Comparison of ENCODE assay signal across 13 cellular contexts in the genomic region with DNA sequence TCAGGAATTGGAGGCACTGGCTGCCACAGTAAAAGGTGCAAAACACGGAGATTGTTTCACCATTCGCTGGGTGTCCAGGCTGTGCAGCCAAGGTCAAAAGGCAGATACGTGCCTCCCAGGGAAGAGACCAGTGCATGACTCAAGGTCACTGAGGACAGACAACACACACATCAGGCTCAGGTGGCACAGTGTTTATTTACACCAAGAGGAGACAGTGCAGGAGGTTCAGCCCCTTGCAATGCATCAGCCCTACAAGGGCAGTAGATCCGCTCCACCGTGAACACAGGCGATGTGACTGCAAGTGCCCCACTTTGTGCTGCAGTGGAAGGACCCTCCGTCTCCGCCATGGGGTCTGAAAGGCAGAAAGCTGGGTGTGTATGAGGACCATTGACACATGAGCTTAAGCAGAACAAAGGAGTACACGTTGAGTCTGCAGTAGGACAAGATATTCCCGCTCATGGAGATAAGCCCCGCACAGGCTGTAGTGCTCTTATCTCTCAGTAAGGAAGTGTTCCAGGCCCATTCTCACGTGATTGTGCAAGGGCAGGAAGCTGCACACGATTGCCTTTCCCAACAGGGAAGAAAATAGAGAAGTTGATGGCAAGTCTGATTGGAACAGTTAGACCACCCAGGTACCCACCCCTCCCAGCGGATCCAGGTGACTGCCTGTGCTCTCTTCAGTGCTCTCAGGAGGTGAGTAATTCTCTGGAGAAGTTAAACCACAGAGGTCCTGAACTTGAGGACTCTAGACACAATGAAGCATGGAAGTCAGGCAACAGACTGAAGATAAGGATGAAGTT. TPM values are rescaled to one million over a fixed set of nuclear protein-coding genes. Genes with fewer than 3 reads are reported as not detected.
DNase-seq lines count a peak whose midpoint lies in the region; ATAC-seq and TF ChIP-seq lines count a peak whose summit lies in the region.
"Had no signal": no experiment of that assay in that cellular context is flagged by ENCODE, and none has a peak within 500 bp of the region (broad histone marks: within the 10 kb centered on the region; RNA-seq: fewer than 3 reads in every experiment).

No MANE protein-coding gene starts in this region.

- H3K4me1 ChIP-seq in smooth muscle cell (ENCODE audit: low read depth): no peaks in the 10 kb centered on the region

- ATAC-seq in HG03108 (IDR thresholded peaks at IDR 0.05; ENCODE audit: unreplicated experiment): no peak
- ATAC-seq in HG02981 (IDR thresholded peaks at IDR 0.05; ENCODE audit: unreplicated experiment): no peak
- ATAC-seq: activated CD4-positive, CD25-positive, alpha-beta regulatory T cell treated with anti-CD3 and anti-CD28 coated beads, Interleukin-2, amount 50 U/mL, for 24 hours; naive thymus-derived CD8-positive, alpha-beta T cell had no signal

- CTCF ChIA-PET in RWPE1 (lab: Yijun Ruan, JAX): no interaction called here

- H3K9me3 Mint-ChIP-seq in HFFc6: no peaks in the 10 kb centered on the region
- H3K9me3 Mint-ChIP-seq: stimulated activated naive B cell treated with anti-CD40 and anti-IgM and Interleukin-4, amounts not matched to agents 10 μg/mL and 1 μg/mL and 100 μg/mL, for 72 hours had no signal

- no peaks in the 10 kb centered on the region for H4K20me1 ChIP-seq in smooth muscle cell (ENCODE audit: low read depth)

- H3K9me3 ChIP-seq in smooth muscle cell (replicated peaks; ENCODE audit: low read depth): no peaks in the 10 kb centered on the region

- H3K79me2 ChIP-seq in smooth muscle cell (ENCODE audit: low read depth): no peaks in the 10 kb centered on the region

- no peak for TF ChIP-seq CTCF in HFFc6 (IDR thresholded peaks at IDR 0.05)
- TF ChIP-seq CTCF in RWPE1 (conservative IDR thresholded peaks at IDR 0.05; ENCODE audit: low read depth): no peak
- no peak for TF ChIP-seq CTCF in smooth muscle cell (IDR thresholded peaks at IDR 0.05; ENCODE audit: borderline replicate concordance, insufficient read depth, poor library complexity, severe bottlenecking)

- H3K27ac ChIP-seq in RWPE1: peak overlapping the region; percentile 75
- H3K27ac ChIP-seq in smooth muscle cell (ENCODE audit: low read depth): no peak overlapping the region

- H3K9ac ChIP-seq in smooth muscle cell (ENCODE audit: low read depth): no peak overlapping the region

- POLR2A ChIA-PET in RWPE1 (lab: Yijun Ruan, JAX; ENCODE audit: low non-redundant PET): no interaction called here

- H3K27ac Mint-ChIP-seq in HFFc6: peak overlapping the region; percentile 91
- H3K27ac Mint-ChIP-seq: naive thymus-derived CD8-positive, alpha-beta T cell; stimulated activated naive B cell treated with anti-CD40 and anti-IgM and Interleukin-4, amounts not matched to agents 10 μg/mL and 1 μg/mL and 100 μg/mL, for 72 hours had no signal

- no peaks in the 10 kb centered on the region for H3K36me3 ChIP-seq in smooth muscle cell (ENCODE audit: low read depth)

- 74% methylated on average over 14 of the region's 14 CpGs for WGBS in smooth muscle cell (ENCODE audit: low lambda C conversion rate)

- peaks cover 17% of the 10 kb centered on the region for H3K36me3 Mint-ChIP-seq in HFFc6 (ENCODE audit: low read depth)

- no peaks in the 10 kb centered on the region for H3K27me3 ChIP-seq in smooth muscle cell (ENCODE audit: low read depth)

- H3K4me3 Mint-ChIP-seq in HFFc6: peak overlapping the region; percentile 25
- H3K4me3 Mint-ChIP-seq: stimulated activated naive B cell treated with anti-CD40 and anti-IgM and Interleukin-4, amounts not matched to agents 10 μg/mL and 1 μg/mL and 100 μg/mL, for 72 hours had no signal

- peaks cover 2% of the 10 kb centered on the region for H3F3A ChIP-seq in smooth muscle cell (ENCODE audit: low read depth)

- no peaks in the 10 kb centered on the region; the same call in 1 of the 2 replicates for H3K27me3 Mint-ChIP-seq in HFFc6 (ENCODE audit: insufficient read depth)
- H3K27me3 Mint-ChIP-seq: naive thymus-derived CD8-positive, alpha-beta T cell; stimulated activated naive B cell treated with anti-CD40 and anti-IgM and Interleukin-4, amounts not matched to agents 10 μg/mL and 1 μg/mL and 100 μg/mL, for 72 hours had no signal

- no peak overlapping the region for H3K4me2 ChIP-seq in smooth muscle cell

- no peak overlapping the region for H2AFZ ChIP-seq in smooth muscle cell (ENCODE audit: low read depth)

- DNase-seq in HFFc6 (peak; percentile 39), RWPE1 (ENCODE audit: low spot score) (peak; percentile 6), glomerular visceral epithelial cell (ENCODE audit: extremely low spot score) (peak; percentile 43), renal cortical epithelial cell (ENCODE audit: low read depth) (peak; percentile 61), smooth muscle cell (lab: John Stamatoyannopoulos, UW; ENCODE audit: unreplicated experiment) (no peak), NCI-H510A (lab: John Stamatoyannopoulos, UW) (no peak)
- DNase-seq: cerebellar nuclear complex; hippocampal formation; naive thymus-derived CD8-positive, alpha-beta T cell; stimulated activated naive B cell treated with anti-CD40 and anti-IgM and Interleukin-4, amounts not matched to agents 10 μg/mL and 1 μg/mL and 100 μg/mL, for 72 hours had no signal

- H3K4me1 Mint-ChIP-seq in HFFc6 (ENCODE audit: low read depth): peaks cover 23% of the 10 kb centered on the region

- H3K4me3 ChIP-seq in smooth muscle cell: no peak overlapping the region

RNA-seq across cellular contexts. Expression of a gene that starts 37.5 kb away (rescaled TPM):
- total RNA-seq in HFFc6 (2021; fragmentation: NEBNext Ultra II Directional; extraction: Animal tissue kit (Norgen Biotek cat#: 25700)): 100 to 1,000 TPM; 321 to 467 (median 352) TPM
- total RNA-seq in renal cortical epithelial cell (132 and 199 TPM in 2 replicates), smooth muscle cell (71.5 and 74.2 TPM in 2 replicates)
- polyA plus RNA-seq in smooth muscle cell: 75.8 and 91.2 TPM in 2 replicates

Comparison
In these comparisons a context has a peak if more than half of its experiments do, and no peak if none do; other contexts are left out.
1. DNase-seq: peak in HFFc6 (single experiment), RWPE1 (single experiment), glomerular visceral epithelial cell (single experiment) and renal cortical epithelial cell (single experiment); none in smooth muscle cell (single experiment) and NCI-H510A (single experiment).